1 cellular context compared by ENCODE assay signal in the genomic region with DNA sequence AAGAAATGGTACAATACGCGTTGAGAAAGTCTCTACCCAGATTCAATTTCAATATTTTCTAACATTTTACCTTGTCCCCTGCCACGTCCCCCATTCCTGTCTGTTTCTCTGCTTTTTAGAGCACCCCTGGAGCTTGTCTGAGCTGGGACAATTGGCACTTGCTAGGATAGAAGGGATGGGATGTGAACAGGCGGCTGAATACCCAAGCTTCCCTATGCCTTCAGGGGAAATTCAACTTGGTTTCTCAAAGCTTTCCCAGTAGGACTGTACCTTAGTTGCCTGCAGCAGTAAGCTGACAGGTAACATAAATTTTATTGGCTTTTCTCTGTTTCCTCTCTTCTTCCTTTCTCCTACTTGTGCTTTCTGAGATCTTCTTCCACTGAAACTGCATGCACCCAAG.
TF ChIP-seq lines count a peak whose summit lies in the region.

No MANE protein-coding gene starts in this region.

TF ChIP-seq in WTC11, 78 proteins besides CTCF, POLR2A, EP300 and RAD21 (continued from another document):
- TF ChIP-seq, protein P1, sequence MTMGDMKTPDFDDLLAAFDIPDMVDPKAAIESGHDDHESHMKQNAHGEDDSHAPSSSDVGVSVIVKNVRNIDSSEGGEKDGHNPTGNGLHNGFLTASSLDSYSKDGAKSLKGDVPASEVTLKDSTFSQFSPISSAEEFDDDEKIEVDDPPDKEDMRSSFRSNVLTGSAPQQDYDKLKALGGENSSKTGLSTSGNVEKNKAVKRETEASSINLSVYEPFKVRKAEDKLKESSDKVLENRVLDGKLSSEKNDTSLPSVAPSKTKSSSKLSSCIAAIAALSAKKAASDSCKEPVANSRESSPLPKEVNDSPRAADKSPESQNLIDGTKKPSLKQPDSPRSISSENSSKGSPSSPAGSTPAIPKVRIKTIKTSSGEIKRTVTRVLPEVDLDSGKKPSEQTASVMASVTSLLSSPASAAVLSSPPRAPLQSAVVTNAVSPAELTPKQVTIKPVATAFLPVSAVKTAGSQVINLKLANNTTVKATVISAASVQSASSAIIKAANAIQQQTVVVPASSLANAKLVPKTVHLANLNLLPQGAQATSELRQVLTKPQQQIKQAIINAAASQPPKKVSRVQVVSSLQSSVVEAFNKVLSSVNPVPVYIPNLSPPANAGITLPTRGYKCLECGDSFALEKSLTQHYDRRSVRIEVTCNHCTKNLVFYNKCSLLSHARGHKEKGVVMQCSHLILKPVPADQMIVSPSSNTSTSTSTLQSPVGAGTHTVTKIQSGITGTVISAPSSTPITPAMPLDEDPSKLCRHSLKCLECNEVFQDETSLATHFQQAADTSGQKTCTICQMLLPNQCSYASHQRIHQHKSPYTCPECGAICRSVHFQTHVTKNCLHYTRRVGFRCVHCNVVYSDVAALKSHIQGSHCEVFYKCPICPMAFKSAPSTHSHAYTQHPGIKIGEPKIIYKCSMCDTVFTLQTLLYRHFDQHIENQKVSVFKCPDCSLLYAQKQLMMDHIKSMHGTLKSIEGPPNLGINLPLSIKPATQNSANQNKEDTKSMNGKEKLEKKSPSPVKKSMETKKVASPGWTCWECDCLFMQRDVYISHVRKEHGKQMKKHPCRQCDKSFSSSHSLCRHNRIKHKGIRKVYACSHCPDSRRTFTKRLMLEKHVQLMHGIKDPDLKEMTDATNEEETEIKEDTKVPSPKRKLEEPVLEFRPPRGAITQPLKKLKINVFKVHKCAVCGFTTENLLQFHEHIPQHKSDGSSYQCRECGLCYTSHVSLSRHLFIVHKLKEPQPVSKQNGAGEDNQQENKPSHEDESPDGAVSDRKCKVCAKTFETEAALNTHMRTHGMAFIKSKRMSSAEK (CRISPR knock-in tag; IDR thresholded peaks at IDR 0.05; ENCODE audit: borderline replicate concordance) = no peak
- TF ChIP-seq, protein P2, sequence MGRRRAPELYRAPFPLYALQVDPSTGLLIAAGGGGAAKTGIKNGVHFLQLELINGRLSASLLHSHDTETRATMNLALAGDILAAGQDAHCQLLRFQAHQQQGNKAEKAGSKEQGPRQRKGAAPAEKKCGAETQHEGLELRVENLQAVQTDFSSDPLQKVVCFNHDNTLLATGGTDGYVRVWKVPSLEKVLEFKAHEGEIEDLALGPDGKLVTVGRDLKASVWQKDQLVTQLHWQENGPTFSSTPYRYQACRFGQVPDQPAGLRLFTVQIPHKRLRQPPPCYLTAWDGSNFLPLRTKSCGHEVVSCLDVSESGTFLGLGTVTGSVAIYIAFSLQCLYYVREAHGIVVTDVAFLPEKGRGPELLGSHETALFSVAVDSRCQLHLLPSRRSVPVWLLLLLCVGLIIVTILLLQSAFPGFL (CRISPR knock-in tag; IDR thresholded peaks at IDR 0.05; ENCODE audit: borderline replicate concordance) = no peak
- TF ChIP-seq, protein P3, sequence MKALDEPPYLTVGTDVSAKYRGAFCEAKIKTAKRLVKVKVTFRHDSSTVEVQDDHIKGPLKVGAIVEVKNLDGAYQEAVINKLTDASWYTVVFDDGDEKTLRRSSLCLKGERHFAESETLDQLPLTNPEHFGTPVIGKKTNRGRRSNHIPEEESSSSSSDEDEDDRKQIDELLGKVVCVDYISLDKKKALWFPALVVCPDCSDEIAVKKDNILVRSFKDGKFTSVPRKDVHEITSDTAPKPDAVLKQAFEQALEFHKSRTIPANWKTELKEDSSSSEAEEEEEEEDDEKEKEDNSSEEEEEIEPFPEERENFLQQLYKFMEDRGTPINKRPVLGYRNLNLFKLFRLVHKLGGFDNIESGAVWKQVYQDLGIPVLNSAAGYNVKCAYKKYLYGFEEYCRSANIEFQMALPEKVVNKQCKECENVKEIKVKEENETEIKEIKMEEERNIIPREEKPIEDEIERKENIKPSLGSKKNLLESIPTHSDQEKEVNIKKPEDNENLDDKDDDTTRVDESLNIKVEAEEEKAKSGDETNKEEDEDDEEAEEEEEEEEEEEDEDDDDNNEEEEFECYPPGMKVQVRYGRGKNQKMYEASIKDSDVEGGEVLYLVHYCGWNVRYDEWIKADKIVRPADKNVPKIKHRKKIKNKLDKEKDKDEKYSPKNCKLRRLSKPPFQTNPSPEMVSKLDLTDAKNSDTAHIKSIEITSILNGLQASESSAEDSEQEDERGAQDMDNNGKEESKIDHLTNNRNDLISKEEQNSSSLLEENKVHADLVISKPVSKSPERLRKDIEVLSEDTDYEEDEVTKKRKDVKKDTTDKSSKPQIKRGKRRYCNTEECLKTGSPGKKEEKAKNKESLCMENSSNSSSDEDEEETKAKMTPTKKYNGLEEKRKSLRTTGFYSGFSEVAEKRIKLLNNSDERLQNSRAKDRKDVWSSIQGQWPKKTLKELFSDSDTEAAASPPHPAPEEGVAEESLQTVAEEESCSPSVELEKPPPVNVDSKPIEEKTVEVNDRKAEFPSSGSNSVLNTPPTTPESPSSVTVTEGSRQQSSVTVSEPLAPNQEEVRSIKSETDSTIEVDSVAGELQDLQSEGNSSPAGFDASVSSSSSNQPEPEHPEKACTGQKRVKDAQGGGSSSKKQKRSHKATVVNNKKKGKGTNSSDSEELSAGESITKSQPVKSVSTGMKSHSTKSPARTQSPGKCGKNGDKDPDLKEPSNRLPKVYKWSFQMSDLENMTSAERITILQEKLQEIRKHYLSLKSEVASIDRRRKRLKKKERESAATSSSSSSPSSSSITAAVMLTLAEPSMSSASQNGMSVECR (CRISPR knock-in tag; IDR thresholded peaks at IDR 0.05; ENCODE audit: borderline replicate concordance) = no peak
